ENCODE assay signal across 8 cellular contexts in genomic region chr2:102703748-102704147, GRCh38. TPM values are rescaled to one million over a fixed set of nuclear protein-coding genes. Genes with fewer than 3 reads are reported as not detected.
DNase-seq lines count a peak whose midpoint lies in the region; ATAC-seq, FAIRE-seq and TF ChIP-seq lines count a peak whose summit lies in the region.

No MANE protein-coding gene starts in this region.

- no peak overlapping the region for H3K27ac Mint-ChIP-seq in activated CD4-positive, alpha-beta memory T cell treated with anti-CD3 and anti-CD28 coated beads for 36 hours
- H3K27ac Mint-ChIP-seq in activated CD4-positive, alpha-beta memory T cell treated with anti-CD3 and anti-CD28 coated beads, Interleukin-2, amount 10 ng/mL, durations not matched to agents 7 days and 5 days: no peak overlapping the region

- no peaks in the 10 kb centered on the region for H3K36me3 ChIP-seq in Loucy (ENCODE audit: insufficient read depth, low read length)
- no peaks in the 10 kb centered on the region for H3K36me3 ChIP-seq in GM12878 (ENCODE audit: control insufficient read depth in 2 of 2, insufficient read depth in 2 of 2, low read length in 1 of 2)
- H3K36me3 ChIP-seq in body of pancreas (replicated peaks in 1 of 2; ENCODE audit: insufficient read depth in 1 of 2, low read depth in 2 of 2): no peaks in the 10 kb centered on the region

- H3K27me3 Mint-ChIP-seq in activated CD4-positive, alpha-beta memory T cell treated with anti-CD3 and anti-CD28 coated beads for 36 hours: no peaks in the 10 kb centered on the region
- H3K27me3 Mint-ChIP-seq in activated CD4-positive, alpha-beta memory T cell treated with anti-CD3 and anti-CD28 coated beads, Interleukin-2, amount 10 ng/mL, durations not matched to agents 7 days and 5 days: peaks cover 16% of the 10 kb centered on the region

- POLR2A ChIA-PET in activated CD4-positive, alpha-beta memory T cell treated with anti-CD3 and anti-CD28 coated beads for 36 hours (lab: Charles Lee): no interaction called here
- POLR2A ChIA-PET in activated CD4-positive, alpha-beta memory T cell treated with anti-CD3 and anti-CD28 coated beads, Interleukin-2, amount 10 ng/mL, durations not matched to agents 7 days and 5 days (lab: Charles Lee): no interaction called here
- POLR2A ChIA-PET in GM12878 (lab: Charles Lee): no interaction called here

- H3K4me1 ChIP-seq in Loucy (ENCODE audit: insufficient read depth, low read length, poor library complexity, severe bottlenecking): no peaks in the 10 kb centered on the region
- H3K4me1 ChIP-seq in GM12878 (ENCODE audit: control insufficient read depth, insufficient read depth, low read length): no peaks in the 10 kb centered on the region
- H3K4me1 ChIP-seq in body of pancreas: no peaks in the 10 kb centered on the region

- H3K79me2 ChIP-seq in Loucy (ENCODE audit: insufficient read depth, low read length) (no peaks in the 10 kb centered on the region), GM12878 (ENCODE audit: control insufficient read depth, insufficient read depth, low read length) (no peaks in the 10 kb centered on the region)

- H3K4me3 ChIP-seq in Loucy (ENCODE audit: low read length, poor library complexity, severe bottlenecking): no peak overlapping the region
- H3K4me3 ChIP-seq in GM12878: no peak overlapping the region
- no peak overlapping the region for H3K4me3 ChIP-seq in body of pancreas

- H4K20me1 ChIP-seq in Loucy (ENCODE audit: insufficient read depth, low read length, poor library complexity, severe bottlenecking) (no peaks in the 10 kb centered on the region), GM12878 (ENCODE audit: control insufficient read depth, insufficient read depth) (no peaks in the 10 kb centered on the region)

- H3K4me3 Mint-ChIP-seq in activated CD4-positive, alpha-beta memory T cell treated with anti-CD3 and anti-CD28 coated beads for 36 hours: no peak overlapping the region
- no peak overlapping the region for H3K4me3 Mint-ChIP-seq in activated CD4-positive, alpha-beta memory T cell treated with anti-CD3 and anti-CD28 coated beads, Interleukin-2, amount 10 ng/mL, durations not matched to agents 7 days and 5 days

- CTCF ChIA-PET in activated CD4-positive, alpha-beta memory T cell treated with anti-CD3 and anti-CD28 coated beads for 36 hours (lab: Charles Lee): interaction anchor here (1.2 to 2.1 kb wide), 3 partner anchors 88 to 231 kb away, joined by 5 to 10 read pairs (median 5); partner anchors contain the start of gene SLC9A4
- CTCF ChIA-PET in activated CD4-positive, alpha-beta memory T cell treated with anti-CD3 and anti-CD28 coated beads, Interleukin-2, amount 10 ng/mL, durations not matched to agents 7 days and 5 days (lab: Charles Lee): interaction anchor here (0.9 to 1.0 kb wide), 3 partner anchors 12 to 229 kb away, joined by 3 read pairs; no protein-coding TSS in a partner anchor
- CTCF ChIA-PET in GM12878 (lab: Yijun Ruan, JAX): interaction anchor here (0.6 to 2.8 kb wide), 15 partner anchors 11 to 261 kb away, joined by 3 to 15 read pairs (median 3); partner anchors contain the start of gene SLC9A4

- no peak for TF ChIP-seq EP300 in GM12878 (IDR thresholded peaks at IDR 0.05; ENCODE audit: borderline replicate concordance in 1 of 2, control insufficient read depth in 1 of 2, low read depth in 2 of 2, low read length in 2 of 2)

- H2AFZ ChIP-seq in Loucy (ENCODE audit: low read length) (no peak overlapping the region), GM12878 (ENCODE audit: control insufficient read depth, low read depth, low read length) (no peak overlapping the region)

- H3K4me2 ChIP-seq in Loucy (ENCODE audit: low read depth, low read length, poor library complexity, severe bottlenecking): no peak overlapping the region
- no peak overlapping the region for H3K4me2 ChIP-seq in GM12878 (ENCODE audit: control insufficient read depth, insufficient read depth)

- no peaks in the 10 kb centered on the region for H3F3A ChIP-seq in Loucy (ENCODE audit: low read depth)

- no peaks in the 10 kb centered on the region for H3K36me3 Mint-ChIP-seq in activated CD4-positive, alpha-beta memory T cell treated with anti-CD3 and anti-CD28 coated beads for 36 hours
- no peaks in the 10 kb centered on the region for H3K36me3 Mint-ChIP-seq in activated CD4-positive, alpha-beta memory T cell treated with anti-CD3 and anti-CD28 coated beads, Interleukin-2, amount 10 ng/mL, durations not matched to agents 7 days and 5 days (ENCODE audit: low read depth)

- TF ChIP-seq RAD21 in GM12878 (IDR thresholded peaks at IDR 0.05; ENCODE audit: insufficient read depth, low read depth, low read length): peak; percentile 59

- H3K9ac ChIP-seq in Loucy (ENCODE audit: low read depth, low read length, poor library complexity, severe bottlenecking) (no peak overlapping the region), GM12878 (ENCODE audit: control insufficient read depth, insufficient read depth, low read length) (no peak overlapping the region)

- peak; percentile 7 for FAIRE-seq in GM12878 (lab: Jason Lieb, UNC)

- BruUV-seq in GM12878 (replicated peaks; lab: Mats Ljungman, UMichigan): no TSS peak

- H3K9me2 ChIP-seq in Loucy (replicated peaks; ENCODE audit: low read depth, low read length): no peaks in the 10 kb centered on the region

- peak; percentile 22 for DNase-seq in activated CD4-positive, alpha-beta memory T cell treated with anti-CD3 and anti-CD28 coated beads for 36 hours
- no peak for DNase-seq in activated CD4-positive, alpha-beta memory T cell treated with anti-CD3 and anti-CD28 coated beads, Interleukin-2, amount 10 ng/mL, durations not matched to agents 7 days and 5 days
- DNase-seq in GM12878 (ENCODE audit: low read depth, low spot score): no peak
- DNase-seq in medulla oblongata (ENCODE audit: extremely low spot score): peak; percentile 25
- no peak for DNase-seq in body of pancreas
- DNase-seq in ureter (ENCODE audit: low spot score): no peak

- peak; percentile 77 for ATAC-seq in GM12878
- no peak for ATAC-seq in HG03175 (IDR thresholded peaks at IDR 0.05; ENCODE audit: unreplicated experiment)
- no peak for ATAC-seq in body of pancreas

- H3K27ac ChIP-seq in GM12878 (ENCODE audit: control insufficient read depth, insufficient read depth) (no peak overlapping the region), body of pancreas (no peak overlapping the region)

- RAD21 ChIA-PET in GM12878 (lab: Charles Lee; ENCODE audit: unreplicated experiment): interaction anchor here (1.1 to 1.7 kb wide), 7 partner anchors 66 to 230 kb away, joined by 3 to 14 read pairs (median 4); partner anchors contain the start of gene SLC9A4

- in situ Hi-C loops in GM12878 (cut with MboI): no loop called here

- TF ChIP-seq POLR2A in GM12878 (IDR thresholded peaks at IDR 0.05; ENCODE audit: low read depth, low read length) (no peak), body of pancreas (IDR thresholded peaks at IDR 0.05) (no peak)

- no peaks in the 10 kb centered on the region for H3K27me3 ChIP-seq in Loucy (ENCODE audit: insufficient read depth, low read length, poor library complexity, severe bottlenecking)
- H3K27me3 ChIP-seq in GM12878 (replicated peaks in 1 of 2; ENCODE audit: control insufficient read depth in 2 of 2, insufficient read depth in 2 of 2, low read length in 1 of 2): no peaks in the 10 kb centered on the region
- H3K27me3 ChIP-seq in body of pancreas: no peaks in the 10 kb centered on the region

- H3K9me3 ChIP-seq in Loucy (ENCODE audit: insufficient read depth, low read depth, low read length) (no peaks in the 10 kb centered on the region), GM12878 (replicated peaks; ENCODE audit: control insufficient read depth, insufficient read depth, low read length) (no peaks in the 10 kb centered on the region), body of pancreas (no peaks in the 10 kb centered on the region)

- intact Hi-C loops in activated CD4-positive, alpha-beta memory T cell treated with anti-CD3 and anti-CD28 coated beads for 36 hours (cut with micrococcal nuclease): loop anchor here (1.0 to 10.0 kb wide), 3 partner anchors 85 to 229 kb away; partner anchors contain the start of genes SLC9A2 and SLC9A4
- intact Hi-C loops in GM12878 (cut with micrococcal nuclease; ENCODE audit: unreplicated experiment): loop anchor here (1.0 to 5.0 kb wide), 3 partner anchors 85 to 231 kb away; partner anchors contain the start of genes SLC9A2 and SLC9A4
- intact Hi-C loops in body of pancreas (cut with DNase I): no loop called here

- peak; percentile 65 for TF ChIP-seq CTCF in Loucy (conservative IDR thresholded peaks at IDR 0.05; ENCODE audit: low read length)
- peak; percentile 20 to 53 (median 30); a peak in 3 of 6 replicates for TF ChIP-seq CTCF in GM12878 (IDR thresholded peaks at IDR 0.05 in 2 of 3, conservative IDR thresholded peaks at IDR 0.05 in 1 of 3; ENCODE audit: control insufficient read depth in 2 of 3, extremely low read depth in 1 of 3, insufficient read depth in 1 of 3, low read depth in 3 of 3, low read length in 3 of 3)
- peak in 1 of 7 experiments; percentile 35 for TF ChIP-seq CTCF in body of pancreas (IDR thresholded peaks at IDR 0.05)

- no peaks in the 10 kb centered on the region for H3K4me1 Mint-ChIP-seq in activated CD4-positive, alpha-beta memory T cell treated with anti-CD3 and anti-CD28 coated beads for 36 hours (ENCODE audit: low read depth)
- no peaks in the 10 kb centered on the region for H3K4me1 Mint-ChIP-seq in activated CD4-positive, alpha-beta memory T cell treated with anti-CD3 and anti-CD28 coated beads, Interleukin-2, amount 10 ng/mL, durations not matched to agents 7 days and 5 days

- no peaks in the 10 kb centered on the region for H3K9me3 Mint-ChIP-seq in activated CD4-positive, alpha-beta memory T cell treated with anti-CD3 and anti-CD28 coated beads for 36 hours
- no peaks in the 10 kb centered on the region for H3K9me3 Mint-ChIP-seq in activated CD4-positive, alpha-beta memory T cell treated with anti-CD3 and anti-CD28 coated beads, Interleukin-2, amount 10 ng/mL, durations not matched to agents 7 days and 5 days

- SMC1A ChIA-PET in GM12878 (lab: Charles Lee; ENCODE audit: uncharacterized antibody, unreplicated experiment): interaction anchor here (0.7 to 2.3 kb wide), 11 partner anchors 11 to 231 kb away, joined by 3 to 20 read pairs (median 3); partner anchors contain the start of gene SLC9A4

RNA-seq across cellular contexts. Expression of gene TMEM182, which starts 58.1 kb away (rescaled TPM):
- total RNA-seq in activated CD4-positive, alpha-beta memory T cell treated with anti-CD3 and anti-CD28 coated beads for 36 hours: 1 to 10 TPM; 3.8 to 5.8 TPM
- total RNA-seq in activated CD4-positive, alpha-beta memory T cell treated with anti-CD3 and anti-CD28 coated beads, Interleukin-2, amount 10 ng/mL, durations not matched to agents 7 days and 5 days: 1 to 10 TPM; 2.2 to 3.2 TPM
- 23.3 and 28.2 TPM in 2 replicates for total RNA-seq in GM12878 (2013; cell fraction: nucleolus; rRNA removed)
- 1.9 and 4.3 TPM in 2 replicates for total RNA-seq in GM12878 (2014; rRNA removed)
- total RNA-seq in GM12878 (2014; rRNA removed; fragmentation: Illumina TruSeq; extraction: Trizol): 2.9 and 3.0 TPM in 2 replicates
- 3.3 and 3.7 TPM in 2 replicates for total RNA-seq in GM12878 (2021)
- polyA plus RNA-seq in GM12878 (2011; ENCODE audit: low read depth): 4.7 TPM
- 5.2 and 5.4 TPM in 2 replicates for polyA plus RNA-seq in GM12878 (2011; rRNA removed)
- polyA plus RNA-seq in GM12878 (2011; cell fraction: cytosol; rRNA removed): 2.1 and 3.1 TPM in 2 replicates
- 2.1 and 2.4 TPM in 2 replicates for polyA plus RNA-seq in GM12878 (2011; cell fraction: nucleus; rRNA removed)
- polyA plus RNA-seq in GM12878 (2012): 4.1 and 10.0 TPM in 2 replicates
- polyA plus RNA-seq in GM12878 (2014; fragmentation: Illumina TruSeq; extraction: Trizol): 4.2 and 6.7 TPM in 2 replicates
- 1 to 10 TPM; 2.3 to 3.0 TPM for polyA plus RNA-seq in GM12878 (2014; fragmentation: Nextera tagmentation; extraction: Ambion mirVana)
- polyA plus RNA-seq in GM12878 (2014; rRNA removed): 1.8 and 2.7 TPM in 2 replicates
- polyA plus RNA-seq in GM12878 (2016; fragmentation: Nextera tagmentation; extraction: Ambion mirVana): 1 to 10 TPM; 4.7 to 5.0 TPM
- 4.2 and 5.2 TPM in 2 replicates for polyA minus RNA-seq in GM12878 (2011; rRNA and poly(A)+ RNA removed)
- polyA minus RNA-seq in GM12878 (2011; cell fraction: cytosol; rRNA and poly(A)+ RNA removed): 0.53 and 3.0 TPM in 2 replicates
- 6.2 and 7.9 TPM in 2 replicates for polyA minus RNA-seq in GM12878 (2011; cell fraction: nucleus; rRNA and poly(A)+ RNA removed)
- total RNA-seq in body of pancreas: 1 to 10 TPM in 1 of 2 donors, under 1 TPM in 1; 0.33 to 1.8 TPM
- 12.8 TPM for total RNA-seq in ureter

Comparison
In these comparisons a context has a peak if more than half of its experiments do, and no peak if none do; other contexts are left out.
1. DNase-seq: peak in activated CD4-positive, alpha-beta memory T cell treated with anti-CD3 and anti-CD28 coated beads for 36 hours (single experiment) and medulla oblongata (single experiment); none in activated CD4-positive, alpha-beta memory T cell treated with anti-CD3 and anti-CD28 coated beads, Interleukin-2, amount 10 ng/mL, durations not matched to agents 7 days and 5 days (single experiment), GM12878 (single experiment), body of pancreas (0 of 4) and ureter (single experiment).